ENCODE assay signal across 18 cellular contexts in genomic region chr9:121840838-121841760, GRCh38.
A peak's percentile ranks its signal among the peaks of the same experiment; 100 is the strongest.
DNase-seq lines count a peak whose midpoint lies in the region; ATAC-seq and TF ChIP-seq lines count a peak whose summit lies in the region.
"Had no signal": no experiment of that assay in that cellular context is flagged by ENCODE, and none has a peak within 500 bp of the region (broad histone marks: within the 10 kb centered on the region; RNA-seq: fewer than 3 reads in every experiment).

No MANE protein-coding gene starts in this region.

- H3K36me3 Mint-ChIP-seq in activated CD8-positive, alpha-beta memory T cell treated with anti-CD3 and anti-CD28 coated beads, Interleukin-2, amount 10 ng/mL, durations not matched to agents 7 days and 5 days: no peaks in the 10 kb centered on the region
- no peaks in the 10 kb centered on the region for H3K36me3 Mint-ChIP-seq in MCF 10A (ENCODE audit: insufficient read depth, unreplicated experiment)

- peaks cover 19% of the 10 kb centered on the region for H3K27me3 Mint-ChIP-seq in activated CD8-positive, alpha-beta memory T cell treated with anti-CD3 and anti-CD28 coated beads, Interleukin-2, amount 10 ng/mL, durations not matched to agents 7 days and 5 days
- no peaks in the 10 kb centered on the region for H3K27me3 Mint-ChIP-seq in MCF 10A (ENCODE audit: insufficient read depth, unreplicated experiment)
- H3K27me3 Mint-ChIP-seq: effector memory CD8-positive, alpha-beta T cell had no signal

- WGBS in right lobe of liver (ENCODE audit: insufficient coverage, low coverage, low lambda C conversion rate, missing lambda C conversion rate): 76% methylated on average over 8 of the region's 20 CpGs
- WGBS in testis, 2 donors: 90 to 94% methylated on average over 20 of the region's 20 CpGs

- CTCF ChIA-PET in activated CD8-positive, alpha-beta memory T cell treated with anti-CD3 and anti-CD28 coated beads, Interleukin-2, amount 10 ng/mL, durations not matched to agents 7 days and 5 days (lab: Charles Lee): interaction anchor here (1.2 kb wide), 1 partner anchor 44 kb away, joined by 3 read pairs; no protein-coding TSS in a partner anchor
- CTCF ChIA-PET in HEK293T (lab: Yijun Ruan, JAX) (no interaction called here), MCF 10A (lab: Yijun Ruan, JAX) (interaction anchor here (0.5 to 1.3 kb wide), 3 partner anchors 32 to 857 kb away, joined by 3 to 4 read pairs (median 4); no protein-coding TSS in a partner anchor)

- peaks cover 8% of the 10 kb centered on the region for H3K4me1 Mint-ChIP-seq in activated CD8-positive, alpha-beta memory T cell treated with anti-CD3 and anti-CD28 coated beads, Interleukin-2, amount 10 ng/mL, durations not matched to agents 7 days and 5 days
- no peaks in the 10 kb centered on the region for H3K4me1 Mint-ChIP-seq in MCF 10A (ENCODE audit: insufficient read depth, unreplicated experiment)
- H3K4me1 Mint-ChIP-seq: immature natural killer cell had no signal

- peak; percentile 39 for DNase-seq in activated CD8-positive, alpha-beta memory T cell treated with anti-CD3 and anti-CD28 coated beads, Interleukin-2, amount 10 ng/mL, durations not matched to agents 7 days and 5 days
- DNase-seq in activated CD8-positive, alpha-beta memory T cell treated with anti-CD3 and anti-CD28 coated beads, Interleukin-2, amount 50 U/mL, for 4 hours: no peak
- DNase-seq in activated T-cell treated with anti-CD3 and anti-CD28 coated beads, Interleukin-2, amount 50 U/mL, for 48 hours: peak; percentile 24 to 28
- DNase-seq in right lobe of liver (peak in 2 of 3 donors; percentile 34 to 40), testis (peak; percentile 1), HEK293T (ENCODE audit: extremely low spot score) (no peak), MCF 10A (ENCODE audit: unreplicated experiment) (no peak)
- DNase-seq: ACHN; body of pancreas; COR-L47; effector memory CD8-positive, alpha-beta T cell; immature natural killer cell; NCI-H2081; right cardiac atrium; transverse colon had no signal

- H3K9me3 Mint-ChIP-seq in activated CD8-positive, alpha-beta memory T cell treated with anti-CD3 and anti-CD28 coated beads, Interleukin-2, amount 10 ng/mL, durations not matched to agents 7 days and 5 days (ENCODE audit: low read depth): no peaks in the 10 kb centered on the region
- peaks cover 6% of the 10 kb centered on the region for H3K9me3 Mint-ChIP-seq in MCF 10A (ENCODE audit: unreplicated experiment)
- H3K9me3 Mint-ChIP-seq: activated T-helper 1 cell treated with anti-CD3 and anti-CD28 coated beads, Interleukin-12 subunit alpha, Interleukin-12 subunit beta, Interleukin-2, Interleukin-4 antibody, amounts not matched to agents 30 ng/mL and 10 ng/mL and 1 ng/mL, durations not matched to agents 14 hours and 24 hours and 36 hours; effector memory CD8-positive, alpha-beta T cell had no signal

- BruUV-seq in MCF 10A (replicated peaks; lab: Mats Ljungman, UMichigan): no TSS peak

- no peak overlapping the region for H3K27ac Mint-ChIP-seq in activated CD8-positive, alpha-beta memory T cell treated with anti-CD3 and anti-CD28 coated beads, Interleukin-2, amount 10 ng/mL, durations not matched to agents 7 days and 5 days
- no peak overlapping the region for H3K27ac Mint-ChIP-seq in MCF 10A (ENCODE audit: low read depth, unreplicated experiment)
- H3K27ac Mint-ChIP-seq: activated T-helper 1 cell treated with anti-CD3 and anti-CD28 coated beads, Interleukin-12 subunit alpha, Interleukin-12 subunit beta, Interleukin-2, Interleukin-4 antibody, amounts not matched to agents 30 ng/mL and 10 ng/mL and 1 ng/mL, durations not matched to agents 14 hours and 24 hours and 36 hours; effector memory CD8-positive, alpha-beta T cell; immature natural killer cell had no signal

- H3K4me1 ChIP-seq in right lobe of liver (no peaks in the 10 kb centered on the region), testis (peaks cover 7% of the 10 kb centered on the region)
- H3K4me1 ChIP-seq: body of pancreas, transverse colon had no signal

- TF ChIP-seq CTCF in right lobe of liver (IDR thresholded peaks at IDR 0.05): no peak
- TF ChIP-seq CTCF in testis (IDR thresholded peaks at IDR 0.05): no peak
- no peak for TF ChIP-seq CTCF in MCF 10A (IDR thresholded peaks at IDR 0.05; ENCODE audit: unreplicated experiment)

- no peak overlapping the region for H3K4me3 Mint-ChIP-seq in activated CD8-positive, alpha-beta memory T cell treated with anti-CD3 and anti-CD28 coated beads, Interleukin-2, amount 10 ng/mL, durations not matched to agents 7 days and 5 days
- no peak overlapping the region for H3K4me3 Mint-ChIP-seq in MCF 10A (ENCODE audit: unreplicated experiment)
- H3K4me3 Mint-ChIP-seq: activated T-helper 1 cell treated with anti-CD3 and anti-CD28 coated beads, Interleukin-12 subunit alpha, Interleukin-12 subunit beta, Interleukin-2, Interleukin-4 antibody, amounts not matched to agents 30 ng/mL and 10 ng/mL and 1 ng/mL, durations not matched to agents 14 hours and 24 hours and 36 hours; effector memory CD8-positive, alpha-beta T cell; immature natural killer cell had no signal

- POLR2A ChIA-PET in HEK293T (lab: Yijun Ruan, JAX) (no interaction called here), MCF 10A (lab: Yijun Ruan, JAX) (no interaction called here)

- intact Hi-C loops in right lobe of liver (cut with DNase I): no loop called here
- intact Hi-C loops in testis (cut with DNase I; ENCODE audit: low total_unique reads): no loop called here
- intact Hi-C loops in MCF 10A (cut with micrococcal nuclease): no loop called here

- H3K27ac ChIP-seq in right lobe of liver (no peak overlapping the region), testis (no peak overlapping the region)
- H3K27ac ChIP-seq: body of pancreas, transverse colon, VCaP had no signal

- H3K9me3 ChIP-seq in right lobe of liver (no peaks in the 10 kb centered on the region), testis (no peaks in the 10 kb centered on the region)
- H3K9me3 ChIP-seq: body of pancreas, transverse colon had no signal

- TF ChIP-seq POLR2A in right lobe of liver (IDR thresholded peaks at IDR 0.05): no peak
- no peak for TF ChIP-seq POLR2A in testis (IDR thresholded peaks at IDR 0.05)

- H3K27me3 ChIP-seq in right lobe of liver (no peaks in the 10 kb centered on the region), testis (no peaks in the 10 kb centered on the region)
- H3K27me3 ChIP-seq: body of pancreas, transverse colon had no signal

- no peak for ATAC-seq in activated CD8-positive, alpha-beta memory T cell treated with anti-CD3 and anti-CD28 coated beads, Interleukin-2, amount 10 ng/mL, durations not matched to agents 7 days and 5 days
- ATAC-seq in right lobe of liver (no peak), HG02852 (IDR thresholded peaks at IDR 0.05; ENCODE audit: unreplicated experiment) (no peak)
- ATAC-seq: body of pancreas; effector memory CD8-positive, alpha-beta T cell; right cardiac atrium had no signal

- H3K36me3 ChIP-seq in right lobe of liver (no peaks in the 10 kb centered on the region), testis (ENCODE audit: low read depth, missing control alignments) (no peaks in the 10 kb centered on the region)
- H3K36me3 ChIP-seq: transverse colon had no signal

- H3K4me3 ChIP-seq in right lobe of liver (no peak overlapping the region), testis (no peak overlapping the region)
- H3K4me3 ChIP-seq: body of pancreas, transverse colon had no signal

TF ChIP-seq in HEK293T, 16 proteins besides CTCF, POLR2A, EP300 and RAD21:
- TF ChIP-seq LEF1 (IDR thresholded peaks at IDR 0.05; ENCODE audit: borderline replicate concordance) (no peak), SP1 (IDR thresholded peaks at IDR 0.05) (no peak), BHLHE40 (IDR thresholded peaks at IDR 0.05; ENCODE audit: borderline replicate concordance) (no peak), FOXK2 (IDR thresholded peaks at IDR 0.05) (no peak), HDGF (IDR thresholded peaks at IDR 0.05; ENCODE audit: borderline replicate concordance) (no peak), FOXM1 (IDR thresholded peaks at IDR 0.05; ENCODE audit: borderline replicate concordance) (no peak), PKNOX1 (IDR thresholded peaks at IDR 0.05) (no peak), L3MBTL2 (conservative IDR thresholded peaks at IDR 0.05) (no peak), NFRKB (IDR thresholded peaks at IDR 0.05) (no peak), ARNT (IDR thresholded peaks at IDR 0.05) (no peak), SUZ12 (IDR thresholded peaks at IDR 0.05) (no peak), FOXA1 (IDR thresholded peaks at IDR 0.05) (no peak), TARDBP (IDR thresholded peaks at IDR 0.05) (no peak), ELF4 (IDR thresholded peaks at IDR 0.05) (no peak), ZNF384 (IDR thresholded peaks at IDR 0.05) (no peak), CTBP1 (IDR thresholded peaks at IDR 0.05; ENCODE audit: borderline replicate concordance) (no peak)

Comparison
In these comparisons a context has a peak if more than half of its experiments do, and no peak if none do; other contexts are left out.
1. DNase-seq: peak in activated CD8-positive, alpha-beta memory T cell treated with anti-CD3 and anti-CD28 coated beads, Interleukin-2, amount 10 ng/mL, durations not matched to agents 7 days and 5 days (single experiment), activated T-cell treated with anti-CD3 and anti-CD28 coated beads, Interleukin-2, amount 50 U/mL, for 48 hours (2 of 2), right lobe of liver (2 of 3) and testis (single experiment); none in activated CD8-positive, alpha-beta memory T cell treated with anti-CD3 and anti-CD28 coated beads, Interleukin-2, amount 50 U/mL, for 4 hours (single experiment), HEK293T (single experiment) and MCF 10A (single experiment).